ENCODE assay signal across 1 cellular context in the genomic region with DNA sequence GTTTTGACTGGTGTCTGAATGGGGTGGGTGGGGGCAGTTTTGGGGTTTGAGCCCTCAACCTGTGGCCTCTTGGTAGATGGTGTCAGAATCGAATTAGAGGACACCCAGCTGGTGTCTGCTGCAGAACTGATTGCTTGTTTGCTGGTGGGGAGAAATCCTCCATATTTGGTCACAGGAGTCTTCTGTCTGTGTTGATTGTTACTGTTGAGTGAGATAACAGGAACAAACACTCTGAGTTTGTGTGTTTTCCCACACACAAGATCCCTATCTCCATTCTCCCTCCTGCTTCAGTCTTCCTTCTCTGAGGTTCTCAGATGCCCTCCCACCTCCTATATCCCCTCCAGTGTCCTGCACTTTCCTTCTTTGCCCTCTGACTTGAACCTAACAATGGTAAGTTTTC.
A peak's percentile ranks its signal among the peaks of the same experiment; 100 is the strongest.
TF ChIP-seq lines count a peak whose summit lies in the region.

No MANE protein-coding gene starts in this region.

TF ChIP-seq in K562, 482 proteins besides CTCF, POLR2A, EP300 and RAD21 (continued from another document and continues in another):
- TF ChIP-seq, protein P1, sequence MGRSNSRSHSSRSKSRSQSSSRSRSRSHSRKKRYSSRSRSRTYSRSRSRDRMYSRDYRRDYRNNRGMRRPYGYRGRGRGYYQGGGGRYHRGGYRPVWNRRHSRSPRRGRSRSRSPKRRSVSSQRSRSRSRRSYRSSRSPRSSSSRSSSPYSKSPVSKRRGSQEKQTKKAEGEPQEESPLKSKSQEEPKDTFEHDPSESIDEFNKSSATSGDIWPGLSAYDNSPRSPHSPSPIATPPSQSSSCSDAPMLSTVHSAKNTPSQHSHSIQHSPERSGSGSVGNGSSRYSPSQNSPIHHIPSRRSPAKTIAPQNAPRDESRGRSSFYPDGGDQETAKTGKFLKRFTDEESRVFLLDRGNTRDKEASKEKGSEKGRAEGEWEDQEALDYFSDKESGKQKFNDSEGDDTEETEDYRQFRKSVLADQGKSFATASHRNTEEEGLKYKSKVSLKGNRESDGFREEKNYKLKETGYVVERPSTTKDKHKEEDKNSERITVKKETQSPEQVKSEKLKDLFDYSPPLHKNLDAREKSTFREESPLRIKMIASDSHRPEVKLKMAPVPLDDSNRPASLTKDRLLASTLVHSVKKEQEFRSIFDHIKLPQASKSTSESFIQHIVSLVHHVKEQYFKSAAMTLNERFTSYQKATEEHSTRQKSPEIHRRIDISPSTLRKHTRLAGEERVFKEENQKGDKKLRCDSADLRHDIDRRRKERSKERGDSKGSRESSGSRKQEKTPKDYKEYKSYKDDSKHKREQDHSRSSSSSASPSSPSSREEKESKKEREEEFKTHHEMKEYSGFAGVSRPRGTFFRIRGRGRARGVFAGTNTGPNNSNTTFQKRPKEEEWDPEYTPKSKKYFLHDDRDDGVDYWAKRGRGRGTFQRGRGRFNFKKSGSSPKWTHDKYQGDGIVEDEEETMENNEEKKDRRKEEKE (IDR thresholded peaks at IDR 0.05; ENCODE audit: borderline replicate concordance in 1 of 2, control insufficient read depth in 1 of 2, low read depth in 2 of 2, low read length in 1 of 2), result no peak
- TF ChIP-seq PCBP1 (IDR thresholded peaks at IDR 0.05; ENCODE audit: low read depth, low read length, poor library complexity, severe bottlenecking) (no peak), RBM25 (IDR thresholded peaks at IDR 0.05; ENCODE audit: low read depth, low read length, severe bottlenecking) (no peak), FIP1L1 (IDR thresholded peaks at IDR 0.05; ENCODE audit: low read depth, low read length, poor library complexity, severe bottlenecking) (no peak), STAT5A (IDR thresholded peaks at IDR 0.05; ENCODE audit: borderline replicate concordance, low read length) (no peak), ZNF143 (CRISPR knock-in tag; IDR thresholded peaks at IDR 0.05) (no peak), ZNF239 (CRISPR knock-in tag; IDR thresholded peaks at IDR 0.05) (no peak), PURB (CRISPR knock-in tag; IDR thresholded peaks at IDR 0.05; ENCODE audit: low read depth) (no peak), GABPA (tag; conservative IDR thresholded peaks at IDR 0.05; ENCODE audit: low read depth) (no peak), NR3C1 (CRISPR knock-in tag; IDR thresholded peaks at IDR 0.05) (no peak), ZNF23 (CRISPR knock-in tag; IDR thresholded peaks at IDR 0.05) (no peak), JUND (IDR thresholded peaks at IDR 0.05; ENCODE audit: borderline replicate concordance, low read depth, low read length) (no peak), JUND (tag; IDR thresholded peaks at IDR 0.05; ENCODE audit: borderline replicate concordance, low read depth, low read length) (no peak), ZNF668 (CRISPR knock-in tag; IDR thresholded peaks at IDR 0.05) (no peak), ZNF586 (CRISPR knock-in tag; conservative IDR thresholded peaks at IDR 0.05) (no peak), BMI1 (IDR thresholded peaks at IDR 0.05; ENCODE audit: low read length) (no peak), FOSL1 (tag; conservative IDR thresholded peaks at IDR 0.05) (peak; percentile 62), KLF1 (tag; IDR thresholded peaks at IDR 0.05) (no peak), RUNX1 (IDR thresholded peaks at IDR 0.05; ENCODE audit: low read depth) (no peak), ELF1 (tag; IDR thresholded peaks at IDR 0.05) (no peak), TCF3 (CRISPR knock-in tag; IDR thresholded peaks at IDR 0.05) (peak; percentile 58), MEF2A (IDR thresholded peaks at IDR 0.05; ENCODE audit: control insufficient read depth, low read depth, low read length) (no peak), NCOR1 (IDR thresholded peaks at IDR 0.05) (peak; percentile 56; the same call in 1 of the 2 replicates), RBM34 (IDR thresholded peaks at IDR 0.05; ENCODE audit: borderline replicate concordance, insufficient read depth, low read length) (no peak), CHD4 (IDR thresholded peaks at IDR 0.05; ENCODE audit: insufficient read depth, insufficient replicate concordance, low read depth, low read length, poor library complexity, severe bottlenecking) (no peak), HDAC6 (IDR thresholded peaks at IDR 0.05; ENCODE audit: low read depth, low read length) (no peak), ZNF354B (CRISPR knock-in tag; IDR thresholded peaks at IDR 0.05) (no peak), ZNF431 (CRISPR knock-in tag; IDR thresholded peaks at IDR 0.05) (no peak), RCOR1 (IDR thresholded peaks at IDR 0.05; ENCODE audit: borderline replicate concordance in 1 of 2, low read depth in 2 of 2, low read length in 2 of 2) (peak in 1 of 2 experiments; percentile 43; a peak in 2 of 4 replicates), POLR2AphosphoS2 (IDR thresholded peaks at IDR 0.05; ENCODE audit: low read length) (no peak), SMAD3 (CRISPR knock-in tag; conservative IDR thresholded peaks at IDR 0.05) (no peak), HDAC2 (IDR thresholded peaks at IDR 0.05) (no peak), ZNF436 (CRISPR knock-in tag; IDR thresholded peaks at IDR 0.05) (no peak), ZFP30 (CRISPR knock-in tag; IDR thresholded peaks at IDR 0.05; ENCODE audit: borderline replicate concordance) (no peak), TRIM24 (IDR thresholded peaks at IDR 0.05) (no peak; a peak in 1 of 4 replicates), CHD2 (IDR thresholded peaks at IDR 0.05; ENCODE audit: low read depth, low read length) (no peak)
- TF ChIP-seq, protein P2, sequence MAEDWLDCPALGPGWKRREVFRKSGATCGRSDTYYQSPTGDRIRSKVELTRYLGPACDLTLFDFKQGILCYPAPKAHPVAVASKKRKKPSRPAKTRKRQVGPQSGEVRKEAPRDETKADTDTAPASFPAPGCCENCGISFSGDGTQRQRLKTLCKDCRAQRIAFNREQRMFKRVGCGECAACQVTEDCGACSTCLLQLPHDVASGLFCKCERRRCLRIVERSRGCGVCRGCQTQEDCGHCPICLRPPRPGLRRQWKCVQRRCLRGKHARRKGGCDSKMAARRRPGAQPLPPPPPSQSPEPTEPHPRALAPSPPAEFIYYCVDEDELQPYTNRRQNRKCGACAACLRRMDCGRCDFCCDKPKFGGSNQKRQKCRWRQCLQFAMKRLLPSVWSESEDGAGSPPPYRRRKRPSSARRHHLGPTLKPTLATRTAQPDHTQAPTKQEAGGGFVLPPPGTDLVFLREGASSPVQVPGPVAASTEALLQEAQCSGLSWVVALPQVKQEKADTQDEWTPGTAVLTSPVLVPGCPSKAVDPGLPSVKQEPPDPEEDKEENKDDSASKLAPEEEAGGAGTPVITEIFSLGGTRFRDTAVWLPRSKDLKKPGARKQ (CRISPR knock-in tag; IDR thresholded peaks at IDR 0.05), result no peak
- TF ChIP-seq, protein P3, sequence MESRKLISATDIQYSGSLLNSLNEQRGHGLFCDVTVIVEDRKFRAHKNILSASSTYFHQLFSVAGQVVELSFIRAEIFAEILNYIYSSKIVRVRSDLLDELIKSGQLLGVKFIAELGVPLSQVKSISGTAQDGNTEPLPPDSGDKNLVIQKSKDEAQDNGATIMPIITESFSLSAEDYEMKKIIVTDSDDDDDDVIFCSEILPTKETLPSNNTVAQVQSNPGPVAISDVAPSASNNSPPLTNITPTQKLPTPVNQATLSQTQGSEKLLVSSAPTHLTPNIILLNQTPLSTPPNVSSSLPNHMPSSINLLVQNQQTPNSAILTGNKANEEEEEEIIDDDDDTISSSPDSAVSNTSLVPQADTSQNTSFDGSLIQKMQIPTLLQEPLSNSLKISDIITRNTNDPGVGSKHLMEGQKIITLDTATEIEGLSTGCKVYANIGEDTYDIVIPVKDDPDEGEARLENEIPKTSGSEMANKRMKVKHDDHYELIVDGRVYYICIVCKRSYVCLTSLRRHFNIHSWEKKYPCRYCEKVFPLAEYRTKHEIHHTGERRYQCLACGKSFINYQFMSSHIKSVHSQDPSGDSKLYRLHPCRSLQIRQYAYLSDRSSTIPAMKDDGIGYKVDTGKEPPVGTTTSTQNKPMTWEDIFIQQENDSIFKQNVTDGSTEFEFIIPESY (CRISPR knock-in tag; IDR thresholded peaks at IDR 0.05), result no peak
- TF ChIP-seq, protein P4, sequence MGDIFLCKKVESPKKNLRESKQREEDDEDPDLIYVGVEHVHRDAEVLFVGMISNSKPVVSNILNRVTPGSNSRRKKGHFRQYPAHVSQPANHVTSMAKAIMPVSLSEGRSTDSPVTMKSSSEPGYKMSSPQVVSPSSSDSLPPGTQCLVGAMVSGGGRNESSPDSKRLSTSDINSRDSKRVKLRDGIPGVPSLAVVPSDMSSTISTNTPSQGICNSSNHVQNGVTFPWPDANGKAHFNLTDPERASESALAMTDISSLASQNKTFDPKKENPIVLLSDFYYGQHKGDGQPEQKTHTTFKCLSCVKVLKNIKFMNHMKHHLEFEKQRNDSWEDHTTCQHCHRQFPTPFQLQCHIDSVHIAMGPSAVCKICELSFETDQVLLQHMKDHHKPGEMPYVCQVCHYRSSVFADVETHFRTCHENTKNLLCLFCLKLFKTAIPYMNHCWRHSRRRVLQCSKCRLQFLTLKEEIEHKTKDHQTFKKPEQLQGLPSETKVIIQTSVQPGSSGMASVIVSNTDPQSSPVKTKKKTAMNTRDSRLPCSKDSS (IDR thresholded peaks at IDR 0.05; ENCODE audit: low read depth, partially characterized antibody), result no peak
- TF ChIP-seq, protein P5, sequence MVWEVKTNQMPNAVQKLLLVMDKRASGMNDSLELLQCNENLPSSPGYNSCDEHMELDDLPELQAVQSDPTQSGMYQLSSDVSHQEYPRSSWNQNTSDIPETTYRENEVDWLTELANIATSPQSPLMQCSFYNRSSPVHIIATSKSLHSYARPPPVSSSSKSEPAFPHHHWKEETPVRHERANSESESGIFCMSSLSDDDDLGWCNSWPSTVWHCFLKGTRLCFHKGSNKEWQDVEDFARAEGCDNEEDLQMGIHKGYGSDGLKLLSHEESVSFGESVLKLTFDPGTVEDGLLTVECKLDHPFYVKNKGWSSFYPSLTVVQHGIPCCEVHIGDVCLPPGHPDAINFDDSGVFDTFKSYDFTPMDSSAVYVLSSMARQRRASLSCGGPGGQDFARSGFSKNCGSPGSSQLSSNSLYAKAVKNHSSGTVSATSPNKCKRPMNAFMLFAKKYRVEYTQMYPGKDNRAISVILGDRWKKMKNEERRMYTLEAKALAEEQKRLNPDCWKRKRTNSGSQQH (CRISPR knock-in tag; IDR thresholded peaks at IDR 0.05), result no peak
- TF ChIP-seq, protein P6, sequence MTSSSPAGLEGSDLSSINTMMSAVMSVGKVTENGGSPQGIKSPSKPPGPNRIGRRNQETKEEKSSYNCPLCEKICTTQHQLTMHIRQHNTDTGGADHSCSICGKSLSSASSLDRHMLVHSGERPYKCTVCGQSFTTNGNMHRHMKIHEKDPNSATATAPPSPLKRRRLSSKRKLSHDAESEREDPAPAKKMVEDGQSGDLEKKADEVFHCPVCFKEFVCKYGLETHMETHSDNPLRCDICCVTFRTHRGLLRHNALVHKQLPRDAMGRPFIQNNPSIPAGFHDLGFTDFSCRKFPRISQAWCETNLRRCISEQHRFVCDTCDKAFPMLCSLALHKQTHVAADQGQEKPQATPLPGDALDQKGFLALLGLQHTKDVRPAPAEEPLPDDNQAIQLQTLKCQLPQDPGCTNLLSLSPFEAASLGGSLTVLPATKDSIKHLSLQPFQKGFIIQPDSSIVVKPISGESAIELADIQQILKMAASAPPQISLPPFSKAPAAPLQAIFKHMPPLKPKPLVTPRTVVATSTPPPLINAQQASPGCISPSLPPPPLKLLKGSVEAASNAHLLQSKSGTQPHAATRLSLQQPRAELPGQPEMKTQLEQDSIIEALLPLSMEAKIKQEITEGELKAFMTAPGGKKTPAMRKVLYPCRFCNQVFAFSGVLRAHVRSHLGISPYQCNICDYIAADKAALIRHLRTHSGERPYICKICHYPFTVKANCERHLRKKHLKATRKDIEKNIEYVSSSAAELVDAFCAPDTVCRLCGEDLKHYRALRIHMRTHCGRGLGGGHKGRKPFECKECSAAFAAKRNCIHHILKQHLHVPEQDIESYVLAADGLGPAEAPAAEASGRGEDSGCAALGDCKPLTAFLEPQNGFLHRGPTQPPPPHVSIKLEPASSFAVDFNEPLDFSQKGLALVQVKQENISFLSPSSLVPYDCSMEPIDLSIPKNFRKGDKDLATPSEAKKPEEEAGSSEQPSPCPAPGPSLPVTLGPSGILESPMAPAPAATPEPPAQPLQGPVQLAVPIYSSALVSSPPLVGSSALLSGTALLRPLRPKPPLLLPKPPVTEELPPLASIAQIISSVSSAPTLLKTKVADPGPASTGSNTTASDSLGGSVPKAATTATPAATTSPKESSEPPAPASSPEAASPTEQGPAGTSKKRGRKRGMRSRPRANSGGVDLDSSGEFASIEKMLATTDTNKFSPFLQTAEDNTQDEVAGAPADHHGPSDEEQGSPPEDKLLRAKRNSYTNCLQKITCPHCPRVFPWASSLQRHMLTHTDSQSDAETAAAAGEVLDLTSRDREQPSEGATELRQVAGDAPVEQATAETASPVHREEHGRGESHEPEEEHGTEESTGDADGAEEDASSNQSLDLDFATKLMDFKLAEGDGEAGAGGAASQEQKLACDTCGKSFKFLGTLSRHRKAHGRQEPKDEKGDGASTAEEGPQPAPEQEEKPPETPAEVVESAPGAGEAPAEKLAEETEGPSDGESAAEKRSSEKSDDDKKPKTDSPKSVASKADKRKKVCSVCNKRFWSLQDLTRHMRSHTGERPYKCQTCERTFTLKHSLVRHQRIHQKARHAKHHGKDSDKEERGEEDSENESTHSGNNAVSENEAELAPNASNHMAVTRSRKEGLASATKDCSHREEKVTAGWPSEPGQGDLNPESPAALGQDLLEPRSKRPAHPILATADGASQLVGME (CRISPR knock-in tag; IDR thresholded peaks at IDR 0.05), result no peak
- TF ChIP-seq, protein P7, sequence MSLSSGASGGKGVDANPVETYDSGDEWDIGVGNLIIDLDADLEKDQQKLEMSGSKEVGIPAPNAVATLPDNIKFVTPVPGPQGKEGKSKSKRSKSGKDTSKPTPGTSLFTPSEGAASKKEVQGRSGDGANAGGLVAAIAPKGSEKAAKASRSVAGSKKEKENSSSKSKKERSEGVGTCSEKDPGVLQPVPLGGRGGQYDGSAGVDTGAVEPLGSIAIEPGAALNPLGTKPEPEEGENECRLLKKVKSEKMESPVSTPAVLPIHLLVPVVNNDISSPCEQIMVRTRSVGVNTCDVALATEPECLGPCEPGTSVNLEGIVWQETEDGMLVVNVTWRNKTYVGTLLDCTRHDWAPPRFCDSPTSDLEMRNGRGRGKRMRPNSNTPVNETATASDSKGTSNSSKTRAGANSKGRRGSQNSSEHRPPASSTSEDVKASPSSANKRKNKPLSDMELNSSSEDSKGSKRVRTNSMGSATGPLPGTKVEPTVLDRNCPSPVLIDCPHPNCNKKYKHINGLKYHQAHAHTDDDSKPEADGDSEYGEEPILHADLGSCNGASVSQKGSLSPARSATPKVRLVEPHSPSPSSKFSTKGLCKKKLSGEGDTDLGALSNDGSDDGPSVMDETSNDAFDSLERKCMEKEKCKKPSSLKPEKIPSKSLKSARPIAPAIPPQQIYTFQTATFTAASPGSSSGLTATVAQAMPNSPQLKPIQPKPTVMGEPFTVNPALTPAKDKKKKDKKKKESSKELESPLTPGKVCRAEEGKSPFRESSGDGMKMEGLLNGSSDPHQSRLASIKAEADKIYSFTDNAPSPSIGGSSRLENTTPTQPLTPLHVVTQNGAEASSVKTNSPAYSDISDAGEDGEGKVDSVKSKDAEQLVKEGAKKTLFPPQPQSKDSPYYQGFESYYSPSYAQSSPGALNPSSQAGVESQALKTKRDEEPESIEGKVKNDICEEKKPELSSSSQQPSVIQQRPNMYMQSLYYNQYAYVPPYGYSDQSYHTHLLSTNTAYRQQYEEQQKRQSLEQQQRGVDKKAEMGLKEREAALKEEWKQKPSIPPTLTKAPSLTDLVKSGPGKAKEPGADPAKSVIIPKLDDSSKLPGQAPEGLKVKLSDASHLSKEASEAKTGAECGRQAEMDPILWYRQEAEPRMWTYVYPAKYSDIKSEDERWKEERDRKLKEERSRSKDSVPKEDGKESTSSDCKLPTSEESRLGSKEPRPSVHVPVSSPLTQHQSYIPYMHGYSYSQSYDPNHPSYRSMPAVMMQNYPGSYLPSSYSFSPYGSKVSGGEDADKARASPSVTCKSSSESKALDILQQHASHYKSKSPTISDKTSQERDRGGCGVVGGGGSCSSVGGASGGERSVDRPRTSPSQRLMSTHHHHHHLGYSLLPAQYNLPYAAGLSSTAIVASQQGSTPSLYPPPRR (CRISPR knock-in tag; IDR thresholded peaks at IDR 0.05; ENCODE audit: borderline replicate concordance), result no peak
